7 cellular contexts compared by ENCODE assay signal in the genomic region with DNA sequence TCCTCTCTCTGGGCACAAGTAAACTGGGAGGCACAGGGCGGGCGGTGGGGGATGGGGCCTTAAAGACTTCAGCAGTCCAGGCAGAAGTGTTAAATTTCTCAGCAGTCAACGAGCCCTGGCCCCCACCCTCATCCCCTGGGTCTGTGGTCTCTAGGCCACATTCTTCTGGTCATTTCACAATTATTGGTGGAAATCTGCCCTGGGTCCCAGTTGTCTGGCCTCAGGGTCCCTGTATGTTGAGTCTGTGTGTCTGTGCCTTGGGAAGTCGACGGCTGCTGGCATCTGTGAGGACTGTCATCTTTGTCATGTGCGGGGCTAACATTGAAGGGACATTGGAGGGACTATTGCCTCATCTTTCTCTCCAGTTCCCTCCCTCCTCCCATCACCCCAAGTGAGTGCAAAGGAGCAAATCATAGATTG. TPM values are rescaled to one million over a fixed set of nuclear protein-coding genes. Genes with fewer than 3 reads are reported as not detected.
A peak's percentile ranks its signal among the peaks of the same experiment; 100 is the strongest.
DNase-seq lines count a peak whose midpoint lies in the region; ATAC-seq and TF ChIP-seq lines count a peak whose summit lies in the region.

No MANE protein-coding gene starts in this region.

- no peaks in the 10 kb centered on the region for H3K36me3 ChIP-seq in ES-I3 (ENCODE audit: insufficient read depth, low read length)
- H3K36me3 ChIP-seq in right atrium auricular region, result no peaks in the 10 kb centered on the region

- POLR2A ChIA-PET in T-cell (lab: Charles Lee) (no interaction called here), HEK293T (lab: Yijun Ruan, JAX) (no interaction called here)

- peak overlapping the region; percentile 92 to 94 for H3K27ac ChIP-seq in right atrium auricular region

- intact Hi-C loops in sciatic nerve (cut with DNase I), result loop anchor here (5.0 kb wide), 1 partner anchor 164 kb away; no protein-coding TSS in a partner anchor

- no peak for TF ChIP-seq CTCF in right atrium auricular region (IDR thresholded peaks at IDR 0.05)

- H3K27ac Mint-ChIP-seq in T-cell, result peak overlapping the region; percentile 50 to 82

- H3K4me1 Mint-ChIP-seq in T-cell, result peaks cover 38 to 69% (median 52%) of the 10 kb centered on the region in 3 donors

- peaks cover 0 to 9% of the 10 kb centered on the region in 2 donors for H3K27me3 Mint-ChIP-seq in T-cell

- H3K9me3 ChIP-seq in ES-I3 (ENCODE audit: control insufficient read depth, insufficient read depth, low read length), result no peaks in the 10 kb centered on the region
- H3K9me3 ChIP-seq in right atrium auricular region, result no peaks in the 10 kb centered on the region

- no peak for DNase-seq in T-cell
- DNase-seq in right atrium auricular region (ENCODE audit: low spot score), result no peak
- no peak for DNase-seq in sciatic nerve (ENCODE audit: low spot score)
- DNase-seq in HEK293T (ENCODE audit: extremely low spot score), result no peak
- DNase-seq in NK-92 (lab: John Stamatoyannopoulos, UW; ENCODE audit: unreplicated experiment), result no peak

- H3K27me3 ChIP-seq in right atrium auricular region, result no peaks in the 10 kb centered on the region

- no peak for ATAC-seq in T-cell (replicated peaks in 1 of 4)
- ATAC-seq in sciatic nerve, result peak; percentile 51
- no peak for ATAC-seq in GM21367 (IDR thresholded peaks at IDR 0.05; ENCODE audit: unreplicated experiment)

- CTCF ChIA-PET in T-cell (lab: Charles Lee) (no interaction called here), HEK293T (lab: Yijun Ruan, JAX) (no interaction called here)

- H3K36me3 Mint-ChIP-seq in T-cell, result peaks cover 13% of the 10 kb centered on the region

- peaks cover 43% of the 10 kb centered on the region for H3K4me1 ChIP-seq in ES-I3 (ENCODE audit: insufficient read depth, low read length)
- peaks cover 0 to 74% of the 10 kb centered on the region in 2 donors for H3K4me1 ChIP-seq in right atrium auricular region

- no peaks in the 10 kb centered on the region for H3K9me3 Mint-ChIP-seq in T-cell

- peak overlapping the region; percentile 84 to 86 (median 85) for H3K4me3 Mint-ChIP-seq in T-cell

- H3K9ac ChIP-seq in ES-I3 (ENCODE audit: low read depth, low read length), result peak overlapping the region; percentile 71; the same call in 1 of the 2 replicates

- peak overlapping the region; percentile 72 to 86 for H3K4me3 ChIP-seq in right atrium auricular region

TF ChIP-seq in HEK293T, 16 proteins besides CTCF, POLR2A, EP300 and RAD21:
- TF ChIP-seq FOXA1 (IDR thresholded peaks at IDR 0.05) (no peak), L3MBTL2 (conservative IDR thresholded peaks at IDR 0.05) (no peak), SP1 (IDR thresholded peaks at IDR 0.05) (no peak), BHLHE40 (IDR thresholded peaks at IDR 0.05; ENCODE audit: borderline replicate concordance) (no peak), LEF1 (IDR thresholded peaks at IDR 0.05; ENCODE audit: borderline replicate concordance) (no peak), ELF4 (IDR thresholded peaks at IDR 0.05) (no peak), HDGF (IDR thresholded peaks at IDR 0.05; ENCODE audit: borderline replicate concordance) (no peak), CTBP1 (IDR thresholded peaks at IDR 0.05; ENCODE audit: borderline replicate concordance) (no peak), SUZ12 (IDR thresholded peaks at IDR 0.05) (no peak), FOXK2 (IDR thresholded peaks at IDR 0.05) (no peak), FOXM1 (IDR thresholded peaks at IDR 0.05; ENCODE audit: borderline replicate concordance) (no peak), ZNF384 (IDR thresholded peaks at IDR 0.05) (no peak), TARDBP (IDR thresholded peaks at IDR 0.05) (no peak), ARNT (IDR thresholded peaks at IDR 0.05) (no peak), NFRKB (IDR thresholded peaks at IDR 0.05) (no peak)
- TF ChIP-seq, protein P1, sequence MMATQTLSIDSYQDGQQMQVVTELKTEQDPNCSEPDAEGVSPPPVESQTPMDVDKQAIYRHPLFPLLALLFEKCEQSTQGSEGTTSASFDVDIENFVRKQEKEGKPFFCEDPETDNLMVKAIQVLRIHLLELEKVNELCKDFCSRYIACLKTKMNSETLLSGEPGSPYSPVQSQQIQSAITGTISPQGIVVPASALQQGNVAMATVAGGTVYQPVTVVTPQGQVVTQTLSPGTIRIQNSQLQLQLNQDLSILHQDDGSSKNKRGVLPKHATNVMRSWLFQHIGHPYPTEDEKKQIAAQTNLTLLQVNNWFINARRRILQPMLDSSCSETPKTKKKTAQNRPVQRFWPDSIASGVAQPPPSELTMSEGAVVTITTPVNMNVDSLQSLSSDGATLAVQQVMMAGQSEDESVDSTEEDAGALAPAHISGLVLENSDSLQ (IDR thresholded peaks at IDR 0.05), result no peak

RNA-seq across cellular contexts. Expression of a gene that starts 1.7 kb away (rescaled TPM):
- 10 to 100 TPM; 18.4 to 59.1 (median 25.7) TPM for total RNA-seq in T-cell
- 10 to 100 TPM; 76.3 to 79.3 TPM for total RNA-seq in right atrium auricular region
- total RNA-seq in sciatic nerve, result 45.5 TPM
